19 cellular contexts compared by ENCODE assay signal in genomic region chrX:136205882-136206281, GRCh38. TPM values are rescaled to one million over a fixed set of nuclear protein-coding genes. Genes with fewer than 3 reads are reported as not detected.
DNase-seq lines count a peak whose midpoint lies in the region; ATAC-seq, FAIRE-seq and TF ChIP-seq lines count a peak whose summit lies in the region.
"Had no signal": no experiment of that assay in that cellular context is flagged by ENCODE, and none has a peak within 500 bp of the region (broad histone marks: within the 10 kb centered on the region; RNA-seq: fewer than 3 reads in every experiment).

No MANE protein-coding gene starts in this region.

- CTCF ChIA-PET in H1 (lab: Charles Lee; ENCODE audit: partially characterized antibody): interaction anchor here (0.7 to 1.7 kb wide), 3 partner anchors 10 to 191 kb away, joined by 3 to 10 read pairs (median 3); no protein-coding TSS in a partner anchor

- no peaks in the 10 kb centered on the region for H3K79me2 ChIP-seq in H1 (ENCODE audit: control insufficient read depth in 1 of 2, insufficient read depth in 2 of 2, low read length in 2 of 2)

- H3K4me3 Mint-ChIP-seq in osteocyte (ENCODE audit: unreplicated experiment): peak overlapping the region; percentile 51
- H3K4me3 Mint-ChIP-seq: CD14-positive monocyte had no signal

- no peak overlapping the region for H4K5ac ChIP-seq in H1 (ENCODE audit: insufficient read length, low read depth, low read length)

- H2BK5ac ChIP-seq in H1 (ENCODE audit: low read depth, low read length): no peak overlapping the region

- no peaks in the 10 kb centered on the region for H3K9me3 ChIP-seq in heart right ventricle
- no peaks in the 10 kb centered on the region for H3K9me3 ChIP-seq in H1 (ENCODE audit: insufficient read depth in 2 of 2, low read depth in 1 of 2, low read length in 1 of 2)
- no peaks in the 10 kb centered on the region for H3K9me3 ChIP-seq in upper lobe of right lung
- H3K9me3 ChIP-seq: A549 had no signal

- H3K36me3 ChIP-seq in heart right ventricle (peaks cover 0 to 44% (median 0%) of the 10 kb centered on the region in 9 donors), H1 (ENCODE audit: control insufficient read depth in 2 of 4, insufficient read depth in 4 of 4, low read length in 3 of 4) (peaks cover 0 to 17% (median 0%) of the 10 kb centered on the region in 4 experiments; a peak in 3 of 8 replicates), upper lobe of right lung (peaks cover 4% of the 10 kb centered on the region)

- H3K9ac ChIP-seq in H1 (replicated peaks in 1 of 4; ENCODE audit: extremely low read depth in 1 of 4, low read depth in 3 of 4, low read length in 3 of 4): no peak overlapping the region
- H3K9ac ChIP-seq: GM23248 had no signal

- H3K27me3 ChIP-seq in heart right ventricle (peaks cover 0 to 7% (median 0%) of the 10 kb centered on the region in 7 donors), H1 (replicated peaks in 1 of 4; ENCODE audit: control insufficient read depth in 3 of 4, extremely low read depth in 1 of 4, insufficient read depth in 3 of 4, low read length in 3 of 4) (no peaks in the 10 kb centered on the region), upper lobe of right lung (no peaks in the 10 kb centered on the region)
- H3K27me3 ChIP-seq: foreskin keratinocyte had no signal

- no peak for TF ChIP-seq EP300 in H1 (IDR thresholded peaks at IDR 0.05; ENCODE audit: borderline replicate concordance in 1 of 2, low read depth in 2 of 2, low read length in 2 of 2)

- peak overlapping the region in 6 of 10 donors; percentile 18 to 54 (median 36) for H3K4me3 ChIP-seq in heart right ventricle
- no peak overlapping the region for H3K4me3 ChIP-seq in H1 (ENCODE audit: extremely low read depth in 1 of 4, insufficient read depth in 2 of 4, low read depth in 3 of 4, low read length in 4 of 4)
- H3K4me3 ChIP-seq in upper lobe of right lung: no peak overlapping the region
- peak overlapping the region in 1 of 2 donors; percentile 47 for H3K4me3 ChIP-seq in foreskin fibroblast (ENCODE audit: low read depth in 1 of 2, low read length in 2 of 2)
- H3K4me3 ChIP-seq: A549, GM23248 had no signal

- no peak overlapping the region for H3K23ac ChIP-seq in H1 (ENCODE audit: insufficient read length)

- TF ChIP-seq POLR2A in H1 (IDR thresholded peaks at IDR 0.05; ENCODE audit: control extremely low read depth in 1 of 2, low read depth in 2 of 2, low read length in 2 of 2): no peak

- H3K4ac ChIP-seq in H1 (replicated peaks; ENCODE audit: insufficient read length, low read depth, low read length): no peak overlapping the region

- TF ChIP-seq RAD21 in H1 (IDR thresholded peaks at IDR 0.05 in 1 of 2, conservative IDR thresholded peaks at IDR 0.05 in 1 of 2; ENCODE audit: low read depth in 2 of 2, low read length in 2 of 2): no peak

- peaks cover 9 to 75% (median 43%) of the 10 kb centered on the region in 9 donors for H3K4me1 ChIP-seq in heart right ventricle
- H3K4me1 ChIP-seq in H1 (replicated peaks in 1 of 4; ENCODE audit: control insufficient read depth in 3 of 4, insufficient read depth in 4 of 4, low read length in 3 of 4): peaks cover 0 to 5% (median 3%) of the 10 kb centered on the region in 4 experiments; a peak in 2 of 7 replicates
- peaks cover 19% of the 10 kb centered on the region for H3K4me1 ChIP-seq in upper lobe of right lung
- H3K4me1 ChIP-seq: foreskin keratinocyte had no signal

- intact Hi-C loops in heart right ventricle (cut with DNase I): loop anchor here in 5 of 10 donors (5.0 kb wide), 2 partner anchors 34 to 39 kb away; no protein-coding TSS in a partner anchor
- intact Hi-C loops in left ventricle myocardium superior (cut with micrococcal nuclease): no loop called here
- intact Hi-C loops in upper lobe of right lung (cut with DNase I): no loop called here

- H3K27me3 Mint-ChIP-seq in osteocyte (ENCODE audit: unreplicated experiment): no peaks in the 10 kb centered on the region

- DNase-seq in heart right ventricle (no peak), left ventricle myocardium superior (no peak), H1 (ENCODE audit: low read depth in 1 of 2, low spot score in 2 of 2) (no peak), osteocyte (ENCODE audit: extremely low spot score, unreplicated experiment) (no peak), upper lobe of right lung (no peak), foreskin fibroblast (no peak)
- no peak for DNase-seq in activated CD8-positive, alpha-beta memory T cell treated with anti-CD3 and anti-CD28 coated beads, Interleukin-2, amount 50 U/mL, for 48 hours
- DNase-seq: activated CD4-positive, alpha-beta T cell treated with anti-CD3 and anti-CD28 coated beads, Interleukin-2, amount 50 U/mL, for 1 hour; activated naive CD4-positive, alpha-beta T cell treated with Interleukin-2 at 50 U/mL for 16 hours; foreskin keratinocyte; GM23248; NCI-H1105 treated with DMSO at 0.1 percent for 48 hours; small intestine; stimulated activated CD4-positive, alpha-beta T cell treated with anti-CD3 and anti-CD28 coated beads, Interleukin-4, amount 100 ng/mL, for 1 hour had no signal

- ATAC-seq in heart right ventricle (no peak), left ventricle myocardium superior (no peak), upper lobe of right lung (no peak), GM19397 (IDR thresholded peaks at IDR 0.05; ENCODE audit: unreplicated experiment) (no peak)
- ATAC-seq: A549, foreskin keratinocyte, SK-N-SH treated with all-trans-retinoic acid at 6 μM for 48 hours had no signal

- H2AK5ac ChIP-seq in H1 (ENCODE audit: low read depth, low read length): no peak overlapping the region

- no peak for FAIRE-seq in H1 (lab: Jason Lieb, UNC)
- FAIRE-seq: colon, small intestine had no signal

- no peaks in the 10 kb centered on the region for H3K23me2 ChIP-seq in H1 (ENCODE audit: low read depth, low read length)

- H3K27ac Mint-ChIP-seq in osteocyte (ENCODE audit: unreplicated experiment): peak overlapping the region; percentile 93

- no peak for TF ChIP-seq CTCF in heart right ventricle (IDR thresholded peaks at IDR 0.05)
- TF ChIP-seq CTCF in H1 (IDR thresholded peaks at IDR 0.05; ENCODE audit: control extremely low read depth in 1 of 3, insufficient read depth in 1 of 3, low read depth in 1 of 3, low read length in 3 of 3): no peak
- TF ChIP-seq CTCF in osteocyte (IDR thresholded peaks at IDR 0.05): no peak
- TF ChIP-seq CTCF in upper lobe of right lung (IDR thresholded peaks at IDR 0.05): no peak
- no peak for TF ChIP-seq CTCF in foreskin fibroblast (IDR thresholded peaks at IDR 0.05; ENCODE audit: low read depth, low read length)

- 59 to 68% methylated on average over 8 of the region's 8 CpGs for WGBS in heart right ventricle, 2 donors
- WGBS in H1 (ENCODE audit: extremely low coverage in 1 of 2, insufficient coverage in 1 of 2, insufficient read length in 1 of 2, insufficient replicate concordance in 2 of 2, low coverage in 1 of 2, low lambda C conversion rate in 2 of 2, missing lambda C conversion rate in 1 of 2), 2 experiments: 66% methylated on average over 6 of the region's 8 CpGs; no CpG with 5 or more reads in 1 of the 2 experiments

- POLR2A ChIA-PET in H1 (lab: Charles Lee; ENCODE audit: partially characterized antibody): no interaction called here

- peaks cover 32% of the 10 kb centered on the region for H3K36me3 Mint-ChIP-seq in osteocyte (ENCODE audit: unreplicated experiment)
- H3K36me3 Mint-ChIP-seq: CD14-positive monocyte had no signal

- H3K18ac ChIP-seq in H1 (ENCODE audit: extremely low read depth, low read length): no peak overlapping the region

- H3K56ac ChIP-seq in H1 (replicated peaks; ENCODE audit: insufficient read length, low read depth, low read length): no peak overlapping the region

- no peak overlapping the region for H3K4me2 ChIP-seq in H1 (ENCODE audit: insufficient read depth in 1 of 2, low read depth in 2 of 2, low read length in 2 of 2)
- H3K4me2 ChIP-seq: A549 had no signal

- H3K4me1 Mint-ChIP-seq in osteocyte (ENCODE audit: unreplicated experiment): peaks cover 79% of the 10 kb centered on the region

- H3K79me1 ChIP-seq in H1 (ENCODE audit: low read depth, low read length): no peaks in the 10 kb centered on the region

- H3K9me3 Mint-ChIP-seq in osteocyte (ENCODE audit: unreplicated experiment): no peaks in the 10 kb centered on the region

- H2BK12ac ChIP-seq in H1 (ENCODE audit: low read depth, low read length): no peak overlapping the region

- no peak overlapping the region for H2BK120ac ChIP-seq in H1 (replicated peaks; ENCODE audit: low read depth, low read length)

- no peak overlapping the region for H2AFZ ChIP-seq in H1 (ENCODE audit: low read length)
- H2AFZ ChIP-seq: GM23248 had no signal

- no peak overlapping the region for H2BK15ac ChIP-seq in H1 (ENCODE audit: low read length)

- H3K14ac ChIP-seq in H1 (ENCODE audit: insufficient read length): no peak overlapping the region

- H2BK20ac ChIP-seq in H1 (ENCODE audit: low read length): no peak overlapping the region

- H4K91ac ChIP-seq in H1 (replicated peaks; ENCODE audit: insufficient read length, low read length): no peak overlapping the region

- H3K27ac ChIP-seq in heart right ventricle (peak overlapping the region; percentile 18 to 92 (median 76)), H1 (ENCODE audit: low read depth, low read length) (no peak overlapping the region), upper lobe of right lung (peak overlapping the region; percentile 73)
- H3K27ac ChIP-seq: A549, foreskin keratinocyte, GM23248 had no signal

- H4K20me1 ChIP-seq in H1 (replicated peaks in 1 of 2; ENCODE audit: control insufficient read depth in 1 of 2, insufficient read depth in 2 of 2, low read length in 2 of 2): peaks cover 0 to 2% of the 10 kb centered on the region in 2 experiments

- H4K8ac ChIP-seq in H1 (ENCODE audit: extremely low read depth, insufficient read depth, low read length): no peak overlapping the region

RNA-seq across cellular contexts. Expression of gene MAP7D3, which starts 45.3 kb away (rescaled TPM):
- total RNA-seq in heart right ventricle (10 to 100 TPM; 11.6 to 16.2 (median 14.5) TPM), left ventricle myocardium superior (10.8 TPM), osteocyte (84.7 and 87.4 TPM in 2 replicates), upper lobe of right lung (7.9 TPM)
- polyA plus RNA-seq in heart right ventricle (10 to 100 TPM in 1 of 2 donors, 1 to 10 TPM in 1; 8.1 to 12.5 TPM), H1 (2011; rRNA removed) (3.8 and 4.8 TPM in 2 replicates)
- total RNA-seq in H1 (2021; fragmentation: NEBNext Ultra II Directional; extraction: Animal tissue kit (Norgen Biotek cat#: 25700)): 19.2 and 19.6 TPM in 2 replicates
- polyA plus RNA-seq in H1 (2011; cell fraction: cytosol; rRNA removed): 7.0 TPM
- 9.9 TPM for polyA plus RNA-seq in H1 (2011; cell fraction: nucleus; rRNA removed)
- 12.2 to 21.1 TPM (median 13.1 TPM) in 4 replicates for polyA plus RNA-seq in H1 (2012, experiment 1 of 2)
- polyA plus RNA-seq in H1 (2012, experiment 2 of 2): 1.2 TPM
- polyA plus RNA-seq in H1 (2013, experiment 1 of 2): 38.0 TPM
- polyA plus RNA-seq in H1 (2013, experiment 2 of 2): 36.9 TPM
- polyA minus RNA-seq in H1 (2011; rRNA and poly(A)+ RNA removed): 9.5 and 10.1 TPM in 2 replicates
- 6.6 TPM for polyA minus RNA-seq in H1 (2011; cell fraction: cytosol; rRNA and poly(A)+ RNA removed)
- polyA minus RNA-seq in H1 (2011; cell fraction: nucleus; rRNA and poly(A)+ RNA removed): 15.8 TPM

RNA-seq across cellular contexts. Expression of gene FHL1, which starts 58.5 kb away (rescaled TPM):
- total RNA-seq in heart right ventricle (1,000 to 10,000 TPM in 8 of 10 donors, 100 to 1,000 TPM in 2; 367 to 3,919 (median 2,586) TPM), left ventricle myocardium superior (772 TPM), osteocyte (1,613 and 1,725 TPM in 2 replicates), upper lobe of right lung (328 TPM)
- polyA plus RNA-seq in heart right ventricle (1,000 to 10,000 TPM in 1 of 2 donors, 100 to 1,000 TPM in 1; 480 to 3,681 TPM), H1 (2011; rRNA removed) (37.1 and 45.0 TPM in 2 replicates)
- total RNA-seq in H1 (2021; fragmentation: NEBNext Ultra II Directional; extraction: Animal tissue kit (Norgen Biotek cat#: 25700)): 56.5 and 57.1 TPM in 2 replicates
- 49.7 TPM for polyA plus RNA-seq in H1 (2011; cell fraction: cytosol; rRNA removed)
- polyA plus RNA-seq in H1 (2011; cell fraction: nucleus; rRNA removed): 47.7 TPM
- polyA plus RNA-seq in H1 (2012, experiment 1 of 2): 38.0 to 52.7 TPM (median 49.9 TPM) in 4 replicates
- polyA plus RNA-seq in H1 (2012, experiment 2 of 2): 24.8 TPM
- 32.7 TPM for polyA plus RNA-seq in H1 (2013, experiment 1 of 2)
- 33.7 TPM for polyA plus RNA-seq in H1 (2013, experiment 2 of 2)
- polyA minus RNA-seq in H1 (2011; rRNA and poly(A)+ RNA removed): 115 and 129 TPM in 2 replicates
- polyA minus RNA-seq in H1 (2011; cell fraction: cytosol; rRNA and poly(A)+ RNA removed): 29.1 TPM
- polyA minus RNA-seq in H1 (2011; cell fraction: nucleus; rRNA and poly(A)+ RNA removed): 29.4 TPM

Comparison
In these comparisons a context has a peak if more than half of its experiments do, and no peak if none do; other contexts are left out.
1. H3K4me3 ChIP-seq: peak in heart right ventricle (6 of 10); none in H1 (0 of 4) and upper lobe of right lung (single experiment).